11 cellular contexts compared by ENCODE assay signal in genomic region chr15:31308185-31308639, GRCh38. TPM values are rescaled to one million over a fixed set of nuclear protein-coding genes. Genes with fewer than 3 reads are reported as not detected.
A peak's percentile ranks its signal among the peaks of the same experiment; 100 is the strongest.
DNase-seq lines count a peak whose midpoint lies in the region; ATAC-seq and TF ChIP-seq lines count a peak whose summit lies in the region.
"Had no signal": no experiment of that assay in that cellular context is flagged by ENCODE, and none has a peak within 500 bp of the region (broad histone marks: within the 10 kb centered on the region; RNA-seq: fewer than 3 reads in every experiment).

No MANE protein-coding gene starts in this region.

- intact Hi-C loops in posterior vena cava (cut with DNase I) = no loop called here

- H3K79me2 ChIP-seq in Karpas-422 (ENCODE audit: low read length) = no peaks in the 10 kb centered on the region

- H3K4me1 ChIP-seq in CD4-positive, CD25-positive, alpha-beta regulatory T cell (ENCODE audit: control insufficient read depth, insufficient read depth, low read length, poor library complexity, severe bottlenecking) = peaks cover 5% of the 10 kb centered on the region
- peaks cover 64% of the 10 kb centered on the region for H3K4me1 ChIP-seq in Karpas-422 (ENCODE audit: low read length)

- peaks cover 0 to 43% (median 16%) of the 10 kb centered on the region in 4 donors for H3K4me1 Mint-ChIP-seq in CD4-positive, CD25-positive, alpha-beta regulatory T cell
- H3K4me1 Mint-ChIP-seq in glutamatergic neuron (ENCODE audit: low read depth, unreplicated experiment) = peaks cover 32% of the 10 kb centered on the region
- H3K4me1 Mint-ChIP-seq in T-helper 2 cell treated with Interferon-gamma antibody and Interleukin-4, amounts not matched to agents 5 μg/mL and 100 μg/mL, for 36 hours (ENCODE audit: low read depth) = peaks cover 32% of the 10 kb centered on the region

- H3K27ac ChIP-seq in CD4-positive, CD25-positive, alpha-beta regulatory T cell (ENCODE audit: insufficient read depth, low read length, poor library complexity, severe bottlenecking) = no peak overlapping the region
- peak overlapping the region; percentile 97 for H3K27ac ChIP-seq in Karpas-422 (ENCODE audit: low read length)
- H3K27ac ChIP-seq: heart left ventricle, upper lobe of left lung had no signal

- H3K4me2 ChIP-seq in Karpas-422 (ENCODE audit: low read depth, low read length, poor library complexity, severe bottlenecking) = peak overlapping the region; percentile 67

- no peaks in the 10 kb centered on the region for H4K20me1 ChIP-seq in Karpas-422 (ENCODE audit: insufficient read depth, low read depth, low read length)

- no peak overlapping the region for H3K4me3 ChIP-seq in CD4-positive, CD25-positive, alpha-beta regulatory T cell (ENCODE audit: low read depth, low read length)
- H3K4me3 ChIP-seq in Karpas-422 (ENCODE audit: low read length) = peak overlapping the region; percentile 56
- H3K4me3 ChIP-seq: heart left ventricle, upper lobe of left lung had no signal

- H3K27me3 ChIP-seq in CD4-positive, CD25-positive, alpha-beta regulatory T cell (ENCODE audit: control insufficient read depth, insufficient read depth, low read length) = no peaks in the 10 kb centered on the region
- no peaks in the 10 kb centered on the region for H3K27me3 ChIP-seq in Karpas-422 (ENCODE audit: low read length)
- H3K27me3 ChIP-seq: upper lobe of left lung had no signal

- H3K36me3 Mint-ChIP-seq in CD4-positive, CD25-positive, alpha-beta regulatory T cell = no peaks in the 10 kb centered on the region
- H3K36me3 Mint-ChIP-seq in glutamatergic neuron (ENCODE audit: unreplicated experiment) = no peaks in the 10 kb centered on the region
- H3K36me3 Mint-ChIP-seq in T-helper 2 cell treated with Interferon-gamma antibody and Interleukin-4, amounts not matched to agents 5 μg/mL and 100 μg/mL, for 36 hours (ENCODE audit: low read depth) = no peaks in the 10 kb centered on the region
- H3K36me3 Mint-ChIP-seq: natural killer cell treated with Interleukin-12 subunit alpha and Interleukin-12 subunit beta and Interleukin-15 and Interleukin-18, amount 100 ng/mL, for 72 hours had no signal

- peaks cover 7% of the 10 kb centered on the region for H3K27me3 Mint-ChIP-seq in CD4-positive, CD25-positive, alpha-beta regulatory T cell
- H3K27me3 Mint-ChIP-seq in glutamatergic neuron (ENCODE audit: unreplicated experiment) = peaks cover 24% of the 10 kb centered on the region
- peaks cover 4% of the 10 kb centered on the region for H3K27me3 Mint-ChIP-seq in T-helper 2 cell treated with Interferon-gamma antibody and Interleukin-4, amounts not matched to agents 5 μg/mL and 100 μg/mL, for 36 hours (ENCODE audit: low read depth)
- H3K27me3 Mint-ChIP-seq: natural killer cell treated with Interleukin-12 subunit alpha and Interleukin-12 subunit beta and Interleukin-15 and Interleukin-18, amount 100 ng/mL, for 72 hours had no signal

- peak overlapping the region in 2 of 3 donors; percentile 20 to 43 for H3K27ac Mint-ChIP-seq in CD4-positive, CD25-positive, alpha-beta regulatory T cell
- peak overlapping the region; percentile 50 for H3K27ac Mint-ChIP-seq in glutamatergic neuron (ENCODE audit: unreplicated experiment)
- H3K27ac Mint-ChIP-seq in T-helper 2 cell treated with Interferon-gamma antibody and Interleukin-4, amounts not matched to agents 5 μg/mL and 100 μg/mL, for 36 hours = no peak overlapping the region
- H3K27ac Mint-ChIP-seq: natural killer cell treated with Interleukin-12 subunit alpha and Interleukin-12 subunit beta and Interleukin-15 and Interleukin-18, amount 100 ng/mL, for 72 hours had no signal

- peaks cover 2% of the 10 kb centered on the region in 2 experiments for H3K9me3 ChIP-seq in CD4-positive, CD25-positive, alpha-beta regulatory T cell (ENCODE audit: control insufficient read depth in 2 of 2, low read length in 2 of 2)
- H3K9me3 ChIP-seq in Karpas-422 (ENCODE audit: low read length) = no peaks in the 10 kb centered on the region

- peaks cover 0 to 2% (median 0%) of the 10 kb centered on the region in 7 donors for H3K9me3 Mint-ChIP-seq in CD4-positive, CD25-positive, alpha-beta regulatory T cell
- H3K9me3 Mint-ChIP-seq in glutamatergic neuron (ENCODE audit: unreplicated experiment) = peaks cover 20% of the 10 kb centered on the region
- peaks cover 3% of the 10 kb centered on the region for H3K9me3 Mint-ChIP-seq in T-helper 2 cell treated with Interferon-gamma antibody and Interleukin-4, amounts not matched to agents 5 μg/mL and 100 μg/mL, for 36 hours
- H3K9me3 Mint-ChIP-seq: natural killer cell treated with Interleukin-12 subunit alpha and Interleukin-12 subunit beta and Interleukin-15 and Interleukin-18, amount 100 ng/mL, for 72 hours had no signal

- H3K9me2 ChIP-seq in Karpas-422 (replicated peaks; ENCODE audit: insufficient read depth, low read length) = no peaks in the 10 kb centered on the region

- H2AFZ ChIP-seq in Karpas-422 (ENCODE audit: low read length) = no peak overlapping the region

- no peaks in the 10 kb centered on the region for H3K36me3 ChIP-seq in CD4-positive, CD25-positive, alpha-beta regulatory T cell (ENCODE audit: control insufficient read depth, insufficient read depth, low read length)
- H3K36me3 ChIP-seq in Karpas-422 (ENCODE audit: insufficient read depth, low read length) = no peaks in the 10 kb centered on the region
- H3K36me3 ChIP-seq: heart left ventricle, upper lobe of left lung had no signal

- DNase-seq in CD4-positive, CD25-positive, alpha-beta regulatory T cell = no peak
- DNase-seq in Karpas-422 (peak; percentile 75), glutamatergic neuron (no peak), GOT3 (lab: John Stamatoyannopoulos, UW) (no peak), posterior vena cava (ENCODE audit: low spot score) (no peak)
- DNase-seq in T-helper 2 cell treated with Interferon-gamma antibody and Interleukin-4, amounts not matched to agents 5 μg/mL and 100 μg/mL, for 36 hours (ENCODE audit: low spot score) = no peak

- peak overlapping the region; percentile 70 for H3K9ac ChIP-seq in Karpas-422 (ENCODE audit: low read length)

- ATAC-seq in CD4-positive, CD25-positive, alpha-beta regulatory T cell (ENCODE audit: low read depth in 2 of 2) = no peak
- ATAC-seq in GM19023 (IDR thresholded peaks at IDR 0.05; ENCODE audit: unreplicated experiment) (peak; percentile 77), HG03439 (IDR thresholded peaks at IDR 0.05; ENCODE audit: unreplicated experiment) (no peak)
- ATAC-seq: heart left ventricle; natural killer cell treated with Interleukin-12 subunit alpha and Interleukin-12 subunit beta and Interleukin-15 and Interleukin-18, amount 100 ng/mL, for 72 hours had no signal

- H3K4me3 Mint-ChIP-seq in CD4-positive, CD25-positive, alpha-beta regulatory T cell = no peak overlapping the region
- H3K4me3 Mint-ChIP-seq in glutamatergic neuron (ENCODE audit: unreplicated experiment) = no peak overlapping the region
- no peak overlapping the region for H3K4me3 Mint-ChIP-seq in T-helper 2 cell treated with Interferon-gamma antibody and Interleukin-4, amounts not matched to agents 5 μg/mL and 100 μg/mL, for 36 hours
- H3K4me3 Mint-ChIP-seq: natural killer cell treated with Interleukin-12 subunit alpha and Interleukin-12 subunit beta and Interleukin-15 and Interleukin-18, amount 100 ng/mL, for 72 hours had no signal

- TF ChIP-seq CTCF in glutamatergic neuron (IDR thresholded peaks at IDR 0.05; ENCODE audit: partially characterized antibody, unreplicated experiment) = no peak

RNA-seq across cellular contexts. Expression of gene KLF13, which starts 18.4 kb away (rescaled TPM):
- 227 TPM for total RNA-seq in CD4-positive, CD25-positive, alpha-beta regulatory T cell
- polyA plus RNA-seq in CD4-positive, CD25-positive, alpha-beta regulatory T cell = 10 to 100 TPM; 36.3 to 52.1 (median 47.7) TPM
- 32.9 and 38.8 TPM in 2 replicates for total RNA-seq in Karpas-422 (2014; rRNA removed; shearing (Covaris generic); ENCODE audit: low replicate concordance)
- total RNA-seq in glutamatergic neuron (ENCODE audit: unreplicated experiment) (141 TPM), posterior vena cava (10 to 100 TPM; 49.6 to 97.8 TPM)
